25 cellular contexts compared by ENCODE assay signal in genomic region chr10:108982141-108982540, GRCh38.
"Had no signal": no experiment of that assay in that cellular context is flagged by ENCODE, and none has a peak within 500 bp of the region (broad histone marks: within the 10 kb centered on the region; RNA-seq: fewer than 3 reads in every experiment).

No MANE protein-coding gene starts in this region.

- H3K27me3 Mint-ChIP-seq: naive B cell; progenitor cell of endocrine pancreas; stimulated activated naive B cell treated with anti-CD40 and anti-IgM and Interleukin-4, amounts not matched to agents 10 μg/mL and 1 μg/mL and 100 μg/mL, for 72 hours had no signal

- H3K9me3 ChIP-seq: ovary, right atrium auricular region, right lobe of liver, testis, thyroid gland, transverse colon, vagina had no signal

- H3K27ac Mint-ChIP-seq: immature natural killer cell; memory B cell; mesothelial cell of epicardium; naive B cell; natural killer cell; progenitor cell of endocrine pancreas; stimulated activated naive B cell treated with anti-CD40 and anti-IgM and Interleukin-4, amounts not matched to agents 10 μg/mL and 1 μg/mL and 100 μg/mL, for 72 hours had no signal

- H3K4me3 Mint-ChIP-seq: immature natural killer cell; memory B cell; mesothelial cell of epicardium; naive B cell; natural killer cell; stimulated activated naive B cell treated with anti-CD40 and anti-IgM and Interleukin-4, amounts not matched to agents 10 μg/mL and 1 μg/mL and 100 μg/mL, for 72 hours had no signal

- DNase-seq: hypothalamus; immature natural killer cell; kidney; left colon; left ventricle myocardium inferior; naive B cell; natural killer cell; ovary; right lobe of liver; stimulated activated CD4-positive, alpha-beta T cell treated with anti-CD3 and anti-CD28 coated beads, Interleukin-1b, Interleukin-23, amount 100 ng/mL, for 48 hours; stimulated activated CD4-positive, alpha-beta T cell treated with anti-CD3 and anti-CD28 coated beads, Interleukin-2, amount 100 ng/mL, for 48 hours; stimulated activated CD4-positive, alpha-beta T cell treated with anti-CD3 and anti-CD28 coated beads, Interleukin-4, amount 100 ng/mL, for 4 hours; stimulated activated naive B cell treated with anti-CD40 and anti-IgM and Interleukin-4, amounts not matched to agents 10 μg/mL and 1 μg/mL and 100 μg/mL, for 72 hours; stimulated activated naive CD8-positive, alpha-beta T cell treated with anti-CD3 and anti-CD28 coated beads, Interleukin-15, Interleukin-2, amounts not matched to agents 100 U/mL and 50 U/mL, for 24 hours; stomach; testis; thyroid gland; transverse colon; upper lobe of left lung had no signal

- H3K27me3 ChIP-seq: ovary, right atrium auricular region, right lobe of liver, stomach, testis, thyroid gland, transverse colon, upper lobe of left lung, vagina had no signal

- H3K27ac ChIP-seq: left ventricle myocardium inferior, ovary, right atrium auricular region, right lobe of liver, stomach, testis, thyroid gland, transverse colon, upper lobe of left lung, vagina had no signal

- H3K4me1 ChIP-seq: left ventricle myocardium inferior, right atrium auricular region, right lobe of liver, stomach, testis, thyroid gland, transverse colon, upper lobe of left lung, vagina had no signal

- H3K4me2 ChIP-seq: smooth muscle cell had no signal

- H3K36me3 Mint-ChIP-seq: mesothelial cell of epicardium; naive B cell; stimulated activated naive B cell treated with anti-CD40 and anti-IgM and Interleukin-4, amounts not matched to agents 10 μg/mL and 1 μg/mL and 100 μg/mL, for 72 hours had no signal

- H3K36me3 ChIP-seq: left ventricle myocardium inferior, ovary, right atrium auricular region, right lobe of liver, stomach, thyroid gland, transverse colon, upper lobe of left lung, vagina had no signal

- H3K4me1 Mint-ChIP-seq: immature natural killer cell; memory B cell; naive B cell; natural killer cell; stimulated activated naive B cell treated with anti-CD40 and anti-IgM and Interleukin-4, amounts not matched to agents 10 μg/mL and 1 μg/mL and 100 μg/mL, for 72 hours had no signal

- H3K4me3 ChIP-seq: left ventricle myocardium inferior, ovary, right atrium auricular region, right lobe of liver, smooth muscle cell, stomach, testis, thyroid gland, transverse colon, upper lobe of left lung, vagina had no signal
